12 cellular contexts compared by ENCODE assay signal in genomic region chr2:20568501-20569463, GRCh38.
DNase-seq lines count a peak whose midpoint lies in the region; FAIRE-seq and TF ChIP-seq lines count a peak whose summit lies in the region.
"Had no signal": no experiment of that assay in that cellular context is flagged by ENCODE, and none has a peak within 500 bp of the region (broad histone marks: within the 10 kb centered on the region; RNA-seq: fewer than 3 reads in every experiment).

No MANE protein-coding gene starts in this region.

- DNase-seq in HFFc6 (no peak), cardiac fibroblast (ENCODE audit: low read depth in 2 of 2) (peak; percentile 83 to 97), kidney (no peak), spleen (peak; percentile 72), activated gamma-delta T cell treated with Interleukin-2 at 50 U/mL for 16 hours (no peak), ecto neural progenitor cell (ENCODE audit: low spot score) (no peak), HuH-7 (ENCODE audit: low spot score) (no peak), GM12892 (ENCODE audit: insufficient read length) (no peak)
- DNase-seq: activated naive CD8-positive, alpha-beta T cell treated with anti-CD3 and anti-CD28 coated beads for 36 hours; NCI-H1105 treated with DMSO at 0.1 percent for 48 hours had no signal

- FAIRE-seq in kidney (lab: Jason Lieb, UNC): no peak
- no peak for FAIRE-seq in GM12892 (lab: Jason Lieb, UNC)
- FAIRE-seq: GM18507 had no signal

- no peaks in the 10 kb centered on the region for H3K9me3 ChIP-seq in kidney (ENCODE audit: control insufficient read depth in 1 of 2, low read length in 2 of 2)
- no peaks in the 10 kb centered on the region for H3K9me3 ChIP-seq in spleen
- H3K9me3 ChIP-seq: ovary had no signal

- TF ChIP-seq POLR2A in spleen (IDR thresholded peaks at IDR 0.05): no peak
- no peak for TF ChIP-seq POLR2A in GM12892 (IDR thresholded peaks at IDR 0.05; ENCODE audit: low read depth, low read length)

- H3K9ac ChIP-seq in kidney (ENCODE audit: low read length in 2 of 2): peak overlapping the region in 1 of 2 donors; percentile 12

- 76 to 82% (median 78%) methylated on average over 11 to 13 of the region's 13 CpGs for WGBS in spleen, 5 donors

- no peaks in the 10 kb centered on the region for H3K36me3 Mint-ChIP-seq in HFFc6 (ENCODE audit: low read depth)
- H3K36me3 Mint-ChIP-seq: activated naive CD8-positive, alpha-beta T cell treated with anti-CD3 and anti-CD28 coated beads for 36 hours had no signal

- H3K4me1 ChIP-seq in kidney (ENCODE audit: control insufficient read depth in 1 of 2, insufficient read depth in 1 of 2, low read depth in 1 of 2, low read length in 2 of 2) (peaks cover 37 to 46% of the 10 kb centered on the region in 2 donors), spleen (peaks cover 0 to 9% (median 0%) of the 10 kb centered on the region in 6 donors)

- H3K27me3 ChIP-seq in spleen (replicated peaks in 1 of 7): no peaks in the 10 kb centered on the region
- H3K27me3 ChIP-seq: ovary had no signal

- peak overlapping the region; percentile 52 for H3K27ac Mint-ChIP-seq in HFFc6
- H3K27ac Mint-ChIP-seq: activated naive CD8-positive, alpha-beta T cell treated with anti-CD3 and anti-CD28 coated beads for 36 hours had no signal

- intact Hi-C loops in kidney (cut with DNase I) (no loop called here), spleen (cut with DNase I; ENCODE audit: low total_unique reads) (no loop called here)

- peaks cover 45% of the 10 kb centered on the region for H3K4me1 Mint-ChIP-seq in HFFc6 (ENCODE audit: low read depth)
- H3K4me1 Mint-ChIP-seq: activated naive CD8-positive, alpha-beta T cell treated with anti-CD3 and anti-CD28 coated beads for 36 hours had no signal

- no peaks in the 10 kb centered on the region for H3K9me3 Mint-ChIP-seq in HFFc6
- H3K9me3 Mint-ChIP-seq: activated naive CD8-positive, alpha-beta T cell treated with anti-CD3 and anti-CD28 coated beads for 36 hours had no signal

- TF ChIP-seq CTCF in HFFc6 (IDR thresholded peaks at IDR 0.05) (no peak), cardiac fibroblast (IDR thresholded peaks at IDR 0.05; ENCODE audit: low read depth, low read length) (no peak), kidney (IDR thresholded peaks at IDR 0.05; ENCODE audit: borderline replicate concordance, extremely low read depth, insufficient read depth) (no peak), spleen (IDR thresholded peaks at IDR 0.05 in 8 of 11, conservative IDR thresholded peaks at IDR 0.05 in 3 of 11) (no peak)

- H3K4me3 Mint-ChIP-seq in HFFc6: no peak overlapping the region
- H3K4me3 Mint-ChIP-seq: activated naive CD8-positive, alpha-beta T cell treated with anti-CD3 and anti-CD28 coated beads for 36 hours had no signal

- H3K27me3 Mint-ChIP-seq in HFFc6 (ENCODE audit: insufficient read depth): 0 out of 2 replicates have a peak, but pooled peaks cover 2% of the 10 kb centered on the region
- H3K27me3 Mint-ChIP-seq: activated naive CD8-positive, alpha-beta T cell treated with anti-CD3 and anti-CD28 coated beads for 36 hours had no signal

- H3K4me3 ChIP-seq in cardiac fibroblast (replicated peaks in 1 of 2; ENCODE audit: low read depth in 2 of 2, low read length in 2 of 2) (no peak overlapping the region), kidney (ENCODE audit: low read length in 2 of 2) (no peak overlapping the region), spleen (no peak overlapping the region)
- H3K4me3 ChIP-seq: ovary had no signal

- H3K36me3 ChIP-seq in kidney (ENCODE audit: control insufficient read depth in 1 of 2, insufficient read depth in 2 of 2, low read length in 2 of 2) (no peaks in the 10 kb centered on the region), spleen (no peaks in the 10 kb centered on the region)
- H3K36me3 ChIP-seq: ovary had no signal

- H3K27ac ChIP-seq in kidney (ENCODE audit: low read depth in 2 of 2, low read length in 2 of 2) (peak overlapping the region; percentile 73 to 91), spleen (peak overlapping the region in 3 of 8 donors; percentile 2 to 45 (median 15))

Comparison
In these comparisons a context has a peak if more than half of its experiments do, and no peak if none do; other contexts are left out.
1. DNase-seq: peak in cardiac fibroblast (2 of 2) and spleen (single experiment); none in HFFc6 (single experiment), kidney (single experiment), activated gamma-delta T cell treated with Interleukin-2 at 50 U/mL for 16 hours (single experiment), ecto neural progenitor cell (single experiment), HuH-7 (single experiment) and GM12892 (single experiment).